ENCODE assay signal across 12 cellular contexts in the genomic region with DNA sequence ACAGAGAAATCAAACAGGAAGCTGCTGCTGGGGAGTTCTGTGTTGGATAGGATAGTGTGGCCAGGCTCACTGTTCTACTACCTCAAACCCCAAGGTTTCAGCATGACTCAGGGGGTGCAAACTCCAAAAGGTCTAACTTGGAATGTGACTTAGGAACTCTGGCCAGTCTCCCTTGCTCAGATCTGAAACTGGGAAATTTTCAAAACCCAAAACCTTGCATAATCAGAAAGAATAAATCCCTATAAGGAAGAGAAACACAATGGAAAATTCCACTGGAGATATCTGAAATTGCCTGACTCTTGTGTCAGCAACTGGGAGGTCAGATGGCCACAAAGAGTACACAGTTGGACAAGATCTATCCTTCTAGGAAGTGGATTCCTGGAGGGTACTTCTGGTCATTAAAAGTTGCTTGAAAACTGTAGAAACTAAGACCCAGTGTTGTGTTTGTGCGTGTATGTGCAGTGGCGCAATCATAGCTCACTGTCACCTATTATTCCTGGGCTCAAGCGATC. TPM values are rescaled to one million over a fixed set of nuclear protein-coding genes. Genes with fewer than 3 reads are reported as not detected.
A peak's percentile ranks its signal among the peaks of the same experiment; 100 is the strongest.
DNase-seq lines count a peak whose midpoint lies in the region; ATAC-seq and TF ChIP-seq lines count a peak whose summit lies in the region.
"Had no signal": no experiment of that assay in that cellular context is flagged by ENCODE, and none has a peak within 500 bp of the region (broad histone marks: within the 10 kb centered on the region; RNA-seq: fewer than 3 reads in every experiment).

No MANE protein-coding gene starts in this region.

- no peaks in the 10 kb centered on the region for H3K36me3 ChIP-seq in right atrium auricular region
- H3K36me3 ChIP-seq in left ventricle myocardium inferior: no peaks in the 10 kb centered on the region

- no peaks in the 10 kb centered on the region for H3K9me3 Mint-ChIP-seq in mesothelial cell of epicardium
- H3K9me3 Mint-ChIP-seq: T-helper 1 cell treated with Interleukin-12 subunit alpha and Interleukin-12 subunit beta and Interleukin-4 antibody, amounts not matched to agents 30 μg/mL and 1 μg/mL, for 36 hours had no signal

- TF ChIP-seq CTCF in right atrium auricular region (IDR thresholded peaks at IDR 0.05) (no peak), left ventricle myocardium inferior (IDR thresholded peaks at IDR 0.05; ENCODE audit: borderline replicate concordance) (no peak), mesothelial cell of epicardium (IDR thresholded peaks at IDR 0.05; ENCODE audit: unreplicated experiment) (no peak)

- H3K9me3 ChIP-seq in right atrium auricular region (no peaks in the 10 kb centered on the region), left ventricle myocardium inferior (replicated peaks) (no peaks in the 10 kb centered on the region)

- H3K27me3 ChIP-seq in right atrium auricular region (no peaks in the 10 kb centered on the region), left ventricle myocardium inferior (ENCODE audit: low read depth) (no peaks in the 10 kb centered on the region)

- no peak overlapping the region for H3K4me3 Mint-ChIP-seq in mesothelial cell of epicardium
- H3K4me3 Mint-ChIP-seq: T-helper 1 cell treated with Interleukin-12 subunit alpha and Interleukin-12 subunit beta and Interleukin-4 antibody, amounts not matched to agents 30 μg/mL and 1 μg/mL, for 36 hours had no signal

- intact Hi-C loops in left ventricle myocardium inferior (cut with micrococcal nuclease): no loop called here

- H3K4me1 Mint-ChIP-seq in mesothelial cell of epicardium: peaks cover 5% of the 10 kb centered on the region

- no peaks in the 10 kb centered on the region for H3K36me3 Mint-ChIP-seq in mesothelial cell of epicardium

- DNase-seq in right atrium auricular region (ENCODE audit: low spot score) (no peak), left ventricle myocardium inferior (no peak), mesothelial cell of epicardium (ENCODE audit: low spot score in 2 of 2, unreplicated experiment in 2 of 2) (no peak), NCI-H2227 (lab: John Stamatoyannopoulos, UW; ENCODE audit: unreplicated experiment) (no peak), Kasumi-1 (lab: John Stamatoyannopoulos, UW) (no peak)
- no peak for DNase-seq in stimulated activated CD4-positive, alpha-beta T cell treated with anti-CD3 and anti-CD28 coated beads, Interleukin-4, amount 100 ng/mL, for 1 hour

- H3K27me3 Mint-ChIP-seq in mesothelial cell of epicardium (ENCODE audit: low read depth): no peaks in the 10 kb centered on the region

- H3K4me1 ChIP-seq in right atrium auricular region (peaks cover 0 to 24% of the 10 kb centered on the region in 2 donors), left ventricle myocardium inferior (peaks cover 33% of the 10 kb centered on the region)

- H3K4me3 ChIP-seq in right atrium auricular region: no peak overlapping the region
- H3K4me3 ChIP-seq in left ventricle myocardium inferior: no peak overlapping the region

- no peak for ATAC-seq in HG02981 (IDR thresholded peaks at IDR 0.05; ENCODE audit: unreplicated experiment)

- H3K27ac ChIP-seq in right atrium auricular region (peak overlapping the region; percentile 13 to 31), left ventricle myocardium inferior (replicated peaks) (no peak overlapping the region), cingulate gyrus (ENCODE audit: low read depth, low read length) (peak overlapping the region; percentile 3)
- H3K27ac ChIP-seq: C4-2B had no signal

- peak overlapping the region; percentile 59 for H3K27ac Mint-ChIP-seq in mesothelial cell of epicardium
- H3K27ac Mint-ChIP-seq: T-helper 1 cell treated with Interleukin-12 subunit alpha and Interleukin-12 subunit beta and Interleukin-4 antibody, amounts not matched to agents 30 μg/mL and 1 μg/mL, for 36 hours had no signal

RNA-seq across cellular contexts. Expression of gene PPEF2, which starts 58.0 kb away (rescaled TPM):
- total RNA-seq in right atrium auricular region (not detected), left ventricle myocardium inferior (not detected), mesothelial cell of epicardium (0.07 TPM in 1 of 3 replicates, not detected in the others)
- total RNA-seq: NCI-H460, urinary bladder had no signal
